ENCODE assay signal across 13 cellular contexts in genomic region chr11:66877585-66877984, GRCh38.
"Had no signal": no experiment of that assay in that cellular context is flagged by ENCODE, and none has a peak within 500 bp of the region (broad histone marks: within the 10 kb centered on the region; RNA-seq: fewer than 3 reads in every experiment).

No MANE protein-coding gene starts in this region.

- DNase-seq: activated CD4-positive, alpha-beta T cell treated with anti-CD3 and anti-CD28 coated beads, Interleukin-2, amount 50 U/mL, for 1 hour; activated naive CD4-positive, alpha-beta T cell treated with anti-CD3 and anti-CD28 coated beads, Interleukin-2, amount 50 U/mL, for 16 hours; amniotic stem cell; body of pancreas; foreskin melanocyte; islet precursor cell; left ventricle myocardium inferior; mesenchymal stem cell; stimulated activated CD4-positive, alpha-beta T cell treated with anti-CD3 and anti-CD28 coated beads, Interleukin-4, amount 100 ng/mL, for 1 hour; stimulated activated CD8-positive, alpha-beta memory T cell treated with anti-CD3 and anti-CD28 coated beads, Interleukin-4, amount 100 ng/mL, for 48 hours; T-helper 17 cell had no signal

- H3K27me3 ChIP-seq: body of pancreas, heart left ventricle had no signal

- H3K9me3 ChIP-seq: body of pancreas, heart left ventricle, left ventricle myocardium inferior, thoracic aorta had no signal

- H3K4me3 ChIP-seq: body of pancreas, heart left ventricle, left ventricle myocardium inferior, thoracic aorta had no signal

- H3K36me3 ChIP-seq: heart left ventricle, left ventricle myocardium inferior, thoracic aorta had no signal

- H3K27ac ChIP-seq: body of pancreas, heart left ventricle, left ventricle myocardium inferior, thoracic aorta had no signal
